ENCODE assay signal across 8 cellular contexts in the genomic region with DNA sequence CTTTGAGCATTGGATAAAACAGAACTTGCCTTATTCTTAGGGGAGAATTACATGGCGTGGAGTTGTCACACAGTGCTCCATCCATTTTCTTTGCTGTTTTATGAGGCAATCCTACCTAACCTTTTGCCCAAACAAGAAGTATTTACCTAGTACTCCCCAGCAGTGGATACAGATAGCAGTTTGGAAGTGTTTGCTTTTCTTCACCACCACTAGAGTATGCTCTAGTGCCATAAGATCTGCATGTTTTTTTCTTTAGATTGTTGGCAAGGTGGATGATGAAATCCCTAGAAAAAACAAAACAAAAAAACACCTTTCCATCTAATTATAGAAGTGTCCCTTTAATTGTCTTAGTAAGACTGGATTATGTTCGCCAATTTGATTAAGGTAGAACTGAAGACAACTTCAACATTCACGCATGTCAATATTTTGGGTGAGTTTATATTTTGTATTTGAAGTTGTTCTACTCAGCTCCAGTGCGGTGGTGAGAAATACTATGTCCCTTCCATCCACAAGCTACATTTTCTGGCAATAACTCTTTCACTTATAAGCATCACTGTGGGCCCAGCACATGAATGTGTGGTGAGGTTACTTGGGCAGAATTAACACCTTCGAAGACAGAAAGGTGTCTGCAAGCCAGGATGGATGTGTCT. TPM values are rescaled to one million over a fixed set of nuclear protein-coding genes. Genes with fewer than 3 reads are reported as not detected.
A peak's percentile ranks its signal among the peaks of the same experiment; 100 is the strongest.
DNase-seq lines count a peak whose midpoint lies in the region; ATAC-seq, FAIRE-seq and TF ChIP-seq lines count a peak whose summit lies in the region.

No MANE protein-coding gene starts in this region.

- H3K36me3 ChIP-seq in suprapubic skin = no peaks in the 10 kb centered on the region

- H3K27ac ChIP-seq in suprapubic skin = no peak overlapping the region

- H3K4me3 ChIP-seq in WI38 (ENCODE audit: low read depth, low read length) (no peak overlapping the region), suprapubic skin (no peak overlapping the region)

- H3K27me3 ChIP-seq in suprapubic skin = peaks cover 29% of the 10 kb centered on the region

- TF ChIP-seq CTCF in WI38 (IDR thresholded peaks at IDR 0.05; ENCODE audit: low read depth, low read length) (peak; percentile 32; the same call in 1 of the 2 replicates), suprapubic skin (IDR thresholded peaks at IDR 0.05) (no peak)

- no peak for TF ChIP-seq POLR2A in suprapubic skin (IDR thresholded peaks at IDR 0.05)
- no peak for TF ChIP-seq POLR2A in GM18505 (IDR thresholded peaks at IDR 0.05; ENCODE audit: borderline replicate concordance, extremely low read depth, insufficient read depth, insufficient read length)

- TF ChIP-seq EP300 in suprapubic skin (IDR thresholded peaks at IDR 0.05) = no peak

- FAIRE-seq in G401.6 (lab: Jason Lieb, UNC) = peak; percentile 97

- H3K9me3 ChIP-seq in suprapubic skin = no peaks in the 10 kb centered on the region

- 52% methylated on average over 5 of the region's 5 CpGs for WGBS in suprapubic skin

- H3K4me1 ChIP-seq in suprapubic skin = no peaks in the 10 kb centered on the region

- ATAC-seq in left lobe of liver (peak; percentile 99), GM18505 (IDR thresholded peaks at IDR 0.05; ENCODE audit: unreplicated experiment) (no peak)

- peak; percentile 42 for DNase-seq in NCI-H1105 (lab: John Stamatoyannopoulos, UW)
- DNase-seq in left lobe of liver (ENCODE audit: low spot score) = no peak
- DNase-seq in NCI-H1048 (lab: John Stamatoyannopoulos, UW) = no peak
- DNase-seq in suprapubic skin (ENCODE audit: low spot score in 2 of 2) = no peak
- no peak for DNase-seq in C1 segment of cervical spinal cord (lab: John Stamatoyannopoulos, UW)

RNA-seq across cellular contexts. Expression of a gene that starts 23.6 kb away (rescaled TPM):
- 11.3 TPM for total RNA-seq in left lobe of liver
- total RNA-seq in suprapubic skin = 10 to 100 TPM; 15.4 to 34.1 (median 19.5) TPM
